Comparison of ENCODE assay signal across 33 cellular contexts in genomic region chr18:23879126-23879525, GRCh38.
"Had no signal": no experiment of that assay in that cellular context is flagged by ENCODE, and none has a peak within 500 bp of the region (broad histone marks: within the 10 kb centered on the region; RNA-seq: fewer than 3 reads in every experiment).

No MANE protein-coding gene starts in this region.

- H3K4me1 Mint-ChIP-seq: activated B cell treated with CpG ODN at 0.5 μM for 24 hours; activated T-helper 17 cell treated with anti-CD3 and anti-CD28 coated beads, Interleukin-2, amount 50 U/mL, for 72 hours had no signal

- ATAC-seq: activated CD4-positive, CD25-positive, alpha-beta regulatory T cell treated with anti-CD3 and anti-CD28 coated beads, Interleukin-2, amount 50 U/mL, for 24 hours; activated T-helper 17 cell treated with anti-CD3 and anti-CD28 coated beads, Interleukin-2, amount 50 U/mL, for 72 hours; effector memory CD8-positive, alpha-beta T cell; foreskin keratinocyte; gastrocnemius medialis; T-helper 17 cell had no signal

- FAIRE-seq: astrocyte, colon had no signal

- H3K36me3 Mint-ChIP-seq: activated naive CD8-positive, alpha-beta T cell had no signal

- H3K4me1 ChIP-seq: gastrocnemius medialis had no signal

- H3K27me3 Mint-ChIP-seq: activated naive CD8-positive, alpha-beta T cell; activated T-cell treated with anti-CD3 and anti-CD28 coated beads, Interleukin-2, amount 50 U/mL, for 24 hours; activated T-helper 17 cell treated with anti-CD3 and anti-CD28 coated beads, Interleukin-2, amount 50 U/mL, for 72 hours had no signal

- H3K27ac Mint-ChIP-seq: activated B cell treated with CpG ODN at 0.5 μM for 24 hours; activated naive CD8-positive, alpha-beta T cell; activated T-cell treated with anti-CD3 and anti-CD28 coated beads, Interleukin-2, amount 50 U/mL, for 24 hours; activated T-helper 17 cell treated with anti-CD3 and anti-CD28 coated beads, Interleukin-2, amount 50 U/mL, for 72 hours; T-helper 17 cell; T-helper 2 cell treated with Interferon-gamma antibody and Interleukin-4, amounts not matched to agents 5 μg/mL and 100 μg/mL, for 36 hours had no signal

- H3K27ac ChIP-seq: brain microvascular endothelial cell, esophagus muscularis mucosa, foreskin keratinocyte, gastrocnemius medialis, WERI-Rb-1 had no signal

- H3K4me3 ChIP-seq: esophagus muscularis mucosa, gastrocnemius medialis had no signal

- H3K9me3 ChIP-seq: esophagus muscularis mucosa, gastrocnemius medialis had no signal

- H3K36me3 ChIP-seq: brain microvascular endothelial cell, gastrocnemius medialis, WERI-Rb-1 had no signal

- H3K27me3 ChIP-seq: brain microvascular endothelial cell, esophagus muscularis mucosa, foreskin keratinocyte, gastrocnemius medialis had no signal

- H3K9me3 Mint-ChIP-seq: activated B cell treated with CpG ODN at 0.5 μM for 24 hours; activated T-cell treated with anti-CD3 and anti-CD28 coated beads, Interleukin-2, amount 50 U/mL, for 24 hours; activated T-helper 17 cell treated with anti-CD3 and anti-CD28 coated beads, Interleukin-2, amount 50 U/mL, for 72 hours; effector memory CD8-positive, alpha-beta T cell; T-helper 2 cell treated with Interferon-gamma antibody and Interleukin-4, amounts not matched to agents 5 μg/mL and 100 μg/mL, for 36 hours had no signal

- DNase-seq: activated B cell treated with CpG ODN at 0.5 μM for 24 hours; activated CD4-positive, alpha-beta T cell treated with anti-CD3 and anti-CD28 coated beads for 48 hours; activated CD4-positive, alpha-beta T cell treated with anti-CD3 and anti-CD28 coated beads, Interleukin-2, amount 50 U/mL, for 1 hour; activated CD4-positive, alpha-beta T cell treated with anti-CD3 and anti-CD28 coated beads, Interleukin-2, amount 50 U/mL, for 48 hours; activated CD8-positive, alpha-beta memory T cell treated with anti-CD3 and anti-CD28 coated beads, Interleukin-2, amount 50 U/mL, for 48 hours; activated effector memory CD4-positive, alpha-beta T cell treated with Interleukin-2 at 50 U/mL for 16 hours; activated gamma-delta T cell treated with Interleukin-2 at 50 U/mL for 16 hours; activated naive CD4-positive, alpha-beta T cell treated with anti-CD3 and anti-CD28 coated beads, Interleukin-2, amount 50 U/mL, for 16 hours; activated naive CD4-positive, alpha-beta T cell treated with Interleukin-2 at 50 U/mL for 16 hours; activated T-cell treated with anti-CD3 and anti-CD28 coated beads for 4 hours; activated T-cell treated with anti-CD3 and anti-CD28 coated beads, Interleukin-2, amount 50 U/mL, for 24 hours; amniotic stem cell; anterior cingulate cortex; brain microvascular endothelial cell; cortex of kidney; dermis blood vessel endothelial cell; effector CD4-positive, alpha-beta T cell; effector memory CD8-positive, alpha-beta T cell; erythroblast; gastrocnemius medialis; glutamatergic neuron; T-helper 1 cell; T-helper 17 cell; T1000; WERI-Rb-1 had no signal

- H3K4me3 Mint-ChIP-seq: activated B cell treated with CpG ODN at 0.5 μM for 24 hours; activated naive CD8-positive, alpha-beta T cell; activated T-cell treated with anti-CD3 and anti-CD28 coated beads, Interleukin-2, amount 50 U/mL, for 24 hours; activated T-helper 17 cell treated with anti-CD3 and anti-CD28 coated beads, Interleukin-2, amount 50 U/mL, for 72 hours; effector memory CD8-positive, alpha-beta T cell; T-helper 17 cell; T-helper 2 cell treated with Interferon-gamma antibody and Interleukin-4, amounts not matched to agents 5 μg/mL and 100 μg/mL, for 36 hours had no signal
